Comparison of ENCODE assay signal across 22 cellular contexts in genomic region chr4:39450618-39451017, GRCh38. TPM values are rescaled to one million over a fixed set of nuclear protein-coding genes. Genes with fewer than 3 reads are reported as not detected.
DNase-seq lines count a peak whose midpoint lies in the region; ATAC-seq lines count a peak whose summit lies in the region.
"Had no signal": no experiment of that assay in that cellular context is flagged by ENCODE, and none has a peak within 500 bp of the region (broad histone marks: within the 10 kb centered on the region; RNA-seq: fewer than 3 reads in every experiment).

No MANE protein-coding gene starts in this region.

- no peaks in the 10 kb centered on the region for H3K9me3 ChIP-seq in T-helper 17 cell (ENCODE audit: control insufficient read depth, low read length, poor library complexity, severe bottlenecking)
- H3K9me3 ChIP-seq: Caco-2, HAP-1, MG63 had no signal

- peaks cover 66% of the 10 kb centered on the region for H3K4me1 Mint-ChIP-seq in activated T-cell treated with anti-CD3 and anti-CD28 coated beads, Interleukin-2, amount 50 U/mL, for 24 hours (ENCODE audit: low read depth)
- H3K4me1 Mint-ChIP-seq in T-helper 17 cell, result peaks cover 5% of the 10 kb centered on the region
- peaks cover 23% of the 10 kb centered on the region for H3K4me1 Mint-ChIP-seq in stimulated activated effector memory CD8-positive, alpha-beta T cell treated with anti-CD3 and anti-CD28 coated beads, Interleukin-12 subunit alpha, Interleukin-12 subunit beta, amount 100 ng/mL, for 72 hours

- DNase-seq in activated T-cell treated with anti-CD3 and anti-CD28 coated beads, Interleukin-2, amount 50 U/mL, for 24 hours, result no peak
- DNase-seq in activated T-cell treated with anti-CD3 and anti-CD28 coated beads, Interleukin-2, amount 50 U/mL, for 1 hour, result no peak
- no peak for DNase-seq in T-helper 17 cell
- peak; percentile 41 for DNase-seq in kidney glomerular epithelial cell (lab: John Stamatoyannopoulos, UW)
- DNase-seq in stimulated activated effector memory CD8-positive, alpha-beta T cell treated with anti-CD3 and anti-CD28 coated beads, Interleukin-12 subunit alpha, Interleukin-12 subunit beta, amount 100 ng/mL, for 72 hours (ENCODE audit: low spot score in 2 of 2), result no peak
- no peak for DNase-seq in nucleus accumbens (lab: John Stamatoyannopoulos, UW)
- DNase-seq: activated CD4-positive, alpha-beta T cell treated with anti-CD3 and anti-CD28 coated beads for 48 hours; Caco-2; cerebellar nuclear complex; endodermal cell; left cardiac atrium; MG63; NCI-H1694; NCI-H446 treated with DMSO at 0.1 percent for 48 hours; posterior cingulate gyrus; SHP77; stimulated activated naive CD4-positive, alpha-beta T cell; T-helper 9 cell had no signal

- ATAC-seq in T-helper 17 cell (no peak), GM18861 (IDR thresholded peaks at IDR 0.05; ENCODE audit: unreplicated experiment) (no peak), HG03095 (IDR thresholded peaks at IDR 0.05; ENCODE audit: unreplicated experiment) (no peak)
- ATAC-seq in stimulated activated effector memory CD8-positive, alpha-beta T cell treated with anti-CD3 and anti-CD28 coated beads, Interleukin-12 subunit alpha, Interleukin-12 subunit beta, amount 100 ng/mL, for 72 hours, result no peak
- ATAC-seq: left cardiac atrium had no signal

- no peaks in the 10 kb centered on the region for H3K9me3 Mint-ChIP-seq in activated T-cell treated with anti-CD3 and anti-CD28 coated beads, Interleukin-2, amount 50 U/mL, for 24 hours
- no peaks in the 10 kb centered on the region for H3K9me3 Mint-ChIP-seq in stimulated activated effector memory CD8-positive, alpha-beta T cell treated with anti-CD3 and anti-CD28 coated beads, Interleukin-12 subunit alpha, Interleukin-12 subunit beta, amount 100 ng/mL, for 72 hours
- H3K9me3 Mint-ChIP-seq: endodermal cell had no signal

- H3K36me3 Mint-ChIP-seq in activated T-cell treated with anti-CD3 and anti-CD28 coated beads, Interleukin-2, amount 50 U/mL, for 24 hours (ENCODE audit: low read depth), result peaks cover 79% of the 10 kb centered on the region
- no peaks in the 10 kb centered on the region for H3K36me3 Mint-ChIP-seq in T-helper 17 cell (ENCODE audit: low read depth)
- H3K36me3 Mint-ChIP-seq in stimulated activated effector memory CD8-positive, alpha-beta T cell treated with anti-CD3 and anti-CD28 coated beads, Interleukin-12 subunit alpha, Interleukin-12 subunit beta, amount 100 ng/mL, for 72 hours, result peaks cover 73% of the 10 kb centered on the region

- H3K27me3 Mint-ChIP-seq in activated T-cell treated with anti-CD3 and anti-CD28 coated beads, Interleukin-2, amount 50 U/mL, for 24 hours, result peaks cover 4% of the 10 kb centered on the region
- no peaks in the 10 kb centered on the region for H3K27me3 Mint-ChIP-seq in T-helper 17 cell

- H3K4me3 Mint-ChIP-seq in activated T-cell treated with anti-CD3 and anti-CD28 coated beads, Interleukin-2, amount 50 U/mL, for 24 hours, result no peak overlapping the region
- no peak overlapping the region for H3K4me3 Mint-ChIP-seq in T-helper 17 cell
- H3K4me3 Mint-ChIP-seq in stimulated activated effector memory CD8-positive, alpha-beta T cell treated with anti-CD3 and anti-CD28 coated beads, Interleukin-12 subunit alpha, Interleukin-12 subunit beta, amount 100 ng/mL, for 72 hours, result no peak overlapping the region
- H3K4me3 Mint-ChIP-seq: endodermal cell had no signal

- H3K27ac Mint-ChIP-seq in activated T-cell treated with anti-CD3 and anti-CD28 coated beads, Interleukin-2, amount 50 U/mL, for 24 hours, result peak overlapping the region; percentile 78
- H3K27ac Mint-ChIP-seq in T-helper 17 cell, result peak overlapping the region; percentile 85
- peak overlapping the region; percentile 40 for H3K27ac Mint-ChIP-seq in stimulated activated effector memory CD8-positive, alpha-beta T cell treated with anti-CD3 and anti-CD28 coated beads, Interleukin-12 subunit alpha, Interleukin-12 subunit beta, amount 100 ng/mL, for 72 hours
- H3K27ac Mint-ChIP-seq: endodermal cell had no signal

RNA-seq across cellular contexts. Expression of gene RPL9, which starts 8.1 kb away (rescaled TPM):
- 1,000 to 10,000 TPM; 1,881 to 2,610 TPM for total RNA-seq in T-helper 17 cell

RNA-seq across cellular contexts. Expression of gene LIAS, which starts 8.2 kb away (rescaled TPM):
- total RNA-seq in T-helper 17 cell, result 10 to 100 TPM in 1 of 2 donors, 1 to 10 TPM in 1; 8.4 to 11.5 TPM

RNA-seq across cellular contexts. Expression of gene KLB, which starts 43.9 kb away (rescaled TPM):
- under 1 TPM in 1 of 2 donors, not detected in 1; 0.05 TPM for total RNA-seq in T-helper 17 cell
- total RNA-seq: fibroblast of villous mesenchyme had no signal
